1 cellular context compared by ENCODE assay signal in the genomic region with DNA sequence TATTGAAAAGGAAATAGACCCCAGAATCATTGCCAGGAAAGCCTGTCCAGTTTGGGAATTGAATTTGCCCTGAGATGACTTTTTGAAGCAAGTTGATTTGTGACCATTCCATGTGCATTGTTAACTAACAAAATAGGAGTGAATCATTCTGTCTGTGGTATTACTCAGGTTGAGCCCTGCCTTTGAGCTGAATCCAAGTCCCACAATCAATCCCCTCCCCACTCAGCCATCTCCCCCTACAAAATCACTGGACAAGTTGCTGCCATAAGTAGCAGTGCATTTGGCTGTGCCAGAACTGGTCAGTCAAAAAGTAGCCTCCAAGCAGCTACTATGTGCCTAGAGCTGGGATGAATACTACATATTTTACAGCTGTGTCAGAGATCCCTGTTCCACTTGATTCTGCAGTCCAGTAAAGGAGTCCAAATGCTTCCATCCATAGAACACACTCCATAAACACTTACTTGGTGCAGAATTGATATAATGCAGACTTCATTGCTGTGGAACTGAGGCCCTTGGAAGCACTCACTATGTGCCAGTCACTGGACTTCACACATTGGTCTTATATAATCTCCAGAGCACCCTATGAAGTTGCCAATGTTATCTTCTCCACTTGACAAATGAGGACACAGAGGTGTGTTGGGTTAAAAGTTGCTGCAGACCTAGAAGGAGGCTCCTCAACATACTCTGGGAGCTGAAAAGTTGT.
TF ChIP-seq lines count a peak whose summit lies in the region.

No MANE protein-coding gene starts in this region.

TF ChIP-seq in GM23338, 12 proteins besides CTCF, POLR2A, EP300 and RAD21:
- TF ChIP-seq, protein P1, sequence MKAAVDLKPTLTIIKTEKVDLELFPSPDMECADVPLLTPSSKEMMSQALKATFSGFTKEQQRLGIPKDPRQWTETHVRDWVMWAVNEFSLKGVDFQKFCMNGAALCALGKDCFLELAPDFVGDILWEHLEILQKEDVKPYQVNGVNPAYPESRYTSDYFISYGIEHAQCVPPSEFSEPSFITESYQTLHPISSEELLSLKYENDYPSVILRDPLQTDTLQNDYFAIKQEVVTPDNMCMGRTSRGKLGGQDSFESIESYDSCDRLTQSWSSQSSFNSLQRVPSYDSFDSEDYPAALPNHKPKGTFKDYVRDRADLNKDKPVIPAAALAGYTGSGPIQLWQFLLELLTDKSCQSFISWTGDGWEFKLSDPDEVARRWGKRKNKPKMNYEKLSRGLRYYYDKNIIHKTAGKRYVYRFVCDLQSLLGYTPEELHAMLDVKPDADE (IDR thresholded peaks at IDR 0.05): no peak
- no peak for TF ChIP-seq POLR2AphosphoS5 (IDR thresholded peaks at IDR 0.05; ENCODE audit: low read depth)
- TF ChIP-seq CREB1 (CRISPR knock-in tag; IDR thresholded peaks at IDR 0.05; ENCODE audit: low read depth): no peak
- no peak for TF ChIP-seq EZH2 (IDR thresholded peaks at IDR 0.05; ENCODE audit: low read depth, unreplicated experiment)
- TF ChIP-seq JUNB (IDR thresholded peaks at IDR 0.05; ENCODE audit: unreplicated experiment): no peak
- TF ChIP-seq EZH2phosphoT487 (IDR thresholded peaks at IDR 0.05; ENCODE audit: unreplicated experiment): no peak
- TF ChIP-seq, protein P2, sequence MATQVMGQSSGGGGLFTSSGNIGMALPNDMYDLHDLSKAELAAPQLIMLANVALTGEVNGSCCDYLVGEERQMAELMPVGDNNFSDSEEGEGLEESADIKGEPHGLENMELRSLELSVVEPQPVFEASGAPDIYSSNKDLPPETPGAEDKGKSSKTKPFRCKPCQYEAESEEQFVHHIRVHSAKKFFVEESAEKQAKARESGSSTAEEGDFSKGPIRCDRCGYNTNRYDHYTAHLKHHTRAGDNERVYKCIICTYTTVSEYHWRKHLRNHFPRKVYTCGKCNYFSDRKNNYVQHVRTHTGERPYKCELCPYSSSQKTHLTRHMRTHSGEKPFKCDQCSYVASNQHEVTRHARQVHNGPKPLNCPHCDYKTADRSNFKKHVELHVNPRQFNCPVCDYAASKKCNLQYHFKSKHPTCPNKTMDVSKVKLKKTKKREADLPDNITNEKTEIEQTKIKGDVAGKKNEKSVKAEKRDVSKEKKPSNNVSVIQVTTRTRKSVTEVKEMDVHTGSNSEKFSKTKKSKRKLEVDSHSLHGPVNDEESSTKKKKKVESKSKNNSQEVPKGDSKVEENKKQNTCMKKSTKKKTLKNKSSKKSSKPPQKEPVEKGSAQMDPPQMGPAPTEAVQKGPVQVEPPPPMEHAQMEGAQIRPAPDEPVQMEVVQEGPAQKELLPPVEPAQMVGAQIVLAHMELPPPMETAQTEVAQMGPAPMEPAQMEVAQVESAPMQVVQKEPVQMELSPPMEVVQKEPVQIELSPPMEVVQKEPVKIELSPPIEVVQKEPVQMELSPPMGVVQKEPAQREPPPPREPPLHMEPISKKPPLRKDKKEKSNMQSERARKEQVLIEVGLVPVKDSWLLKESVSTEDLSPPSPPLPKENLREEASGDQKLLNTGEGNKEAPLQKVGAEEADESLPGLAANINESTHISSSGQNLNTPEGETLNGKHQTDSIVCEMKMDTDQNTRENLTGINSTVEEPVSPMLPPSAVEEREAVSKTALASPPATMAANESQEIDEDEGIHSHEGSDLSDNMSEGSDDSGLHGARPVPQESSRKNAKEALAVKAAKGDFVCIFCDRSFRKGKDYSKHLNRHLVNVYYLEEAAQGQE (IDR thresholded peaks at IDR 0.05; ENCODE audit: unreplicated experiment): no peak
- TF ChIP-seq NANOG (IDR thresholded peaks at IDR 0.05; ENCODE audit: borderline replicate concordance): no peak
- no peak for TF ChIP-seq ZNF114 (CRISPR knock-in tag; IDR thresholded peaks at IDR 0.05)
- TF ChIP-seq STAT1 (IDR thresholded peaks at IDR 0.05; ENCODE audit: unreplicated experiment): no peak
- TF ChIP-seq, protein P3, sequence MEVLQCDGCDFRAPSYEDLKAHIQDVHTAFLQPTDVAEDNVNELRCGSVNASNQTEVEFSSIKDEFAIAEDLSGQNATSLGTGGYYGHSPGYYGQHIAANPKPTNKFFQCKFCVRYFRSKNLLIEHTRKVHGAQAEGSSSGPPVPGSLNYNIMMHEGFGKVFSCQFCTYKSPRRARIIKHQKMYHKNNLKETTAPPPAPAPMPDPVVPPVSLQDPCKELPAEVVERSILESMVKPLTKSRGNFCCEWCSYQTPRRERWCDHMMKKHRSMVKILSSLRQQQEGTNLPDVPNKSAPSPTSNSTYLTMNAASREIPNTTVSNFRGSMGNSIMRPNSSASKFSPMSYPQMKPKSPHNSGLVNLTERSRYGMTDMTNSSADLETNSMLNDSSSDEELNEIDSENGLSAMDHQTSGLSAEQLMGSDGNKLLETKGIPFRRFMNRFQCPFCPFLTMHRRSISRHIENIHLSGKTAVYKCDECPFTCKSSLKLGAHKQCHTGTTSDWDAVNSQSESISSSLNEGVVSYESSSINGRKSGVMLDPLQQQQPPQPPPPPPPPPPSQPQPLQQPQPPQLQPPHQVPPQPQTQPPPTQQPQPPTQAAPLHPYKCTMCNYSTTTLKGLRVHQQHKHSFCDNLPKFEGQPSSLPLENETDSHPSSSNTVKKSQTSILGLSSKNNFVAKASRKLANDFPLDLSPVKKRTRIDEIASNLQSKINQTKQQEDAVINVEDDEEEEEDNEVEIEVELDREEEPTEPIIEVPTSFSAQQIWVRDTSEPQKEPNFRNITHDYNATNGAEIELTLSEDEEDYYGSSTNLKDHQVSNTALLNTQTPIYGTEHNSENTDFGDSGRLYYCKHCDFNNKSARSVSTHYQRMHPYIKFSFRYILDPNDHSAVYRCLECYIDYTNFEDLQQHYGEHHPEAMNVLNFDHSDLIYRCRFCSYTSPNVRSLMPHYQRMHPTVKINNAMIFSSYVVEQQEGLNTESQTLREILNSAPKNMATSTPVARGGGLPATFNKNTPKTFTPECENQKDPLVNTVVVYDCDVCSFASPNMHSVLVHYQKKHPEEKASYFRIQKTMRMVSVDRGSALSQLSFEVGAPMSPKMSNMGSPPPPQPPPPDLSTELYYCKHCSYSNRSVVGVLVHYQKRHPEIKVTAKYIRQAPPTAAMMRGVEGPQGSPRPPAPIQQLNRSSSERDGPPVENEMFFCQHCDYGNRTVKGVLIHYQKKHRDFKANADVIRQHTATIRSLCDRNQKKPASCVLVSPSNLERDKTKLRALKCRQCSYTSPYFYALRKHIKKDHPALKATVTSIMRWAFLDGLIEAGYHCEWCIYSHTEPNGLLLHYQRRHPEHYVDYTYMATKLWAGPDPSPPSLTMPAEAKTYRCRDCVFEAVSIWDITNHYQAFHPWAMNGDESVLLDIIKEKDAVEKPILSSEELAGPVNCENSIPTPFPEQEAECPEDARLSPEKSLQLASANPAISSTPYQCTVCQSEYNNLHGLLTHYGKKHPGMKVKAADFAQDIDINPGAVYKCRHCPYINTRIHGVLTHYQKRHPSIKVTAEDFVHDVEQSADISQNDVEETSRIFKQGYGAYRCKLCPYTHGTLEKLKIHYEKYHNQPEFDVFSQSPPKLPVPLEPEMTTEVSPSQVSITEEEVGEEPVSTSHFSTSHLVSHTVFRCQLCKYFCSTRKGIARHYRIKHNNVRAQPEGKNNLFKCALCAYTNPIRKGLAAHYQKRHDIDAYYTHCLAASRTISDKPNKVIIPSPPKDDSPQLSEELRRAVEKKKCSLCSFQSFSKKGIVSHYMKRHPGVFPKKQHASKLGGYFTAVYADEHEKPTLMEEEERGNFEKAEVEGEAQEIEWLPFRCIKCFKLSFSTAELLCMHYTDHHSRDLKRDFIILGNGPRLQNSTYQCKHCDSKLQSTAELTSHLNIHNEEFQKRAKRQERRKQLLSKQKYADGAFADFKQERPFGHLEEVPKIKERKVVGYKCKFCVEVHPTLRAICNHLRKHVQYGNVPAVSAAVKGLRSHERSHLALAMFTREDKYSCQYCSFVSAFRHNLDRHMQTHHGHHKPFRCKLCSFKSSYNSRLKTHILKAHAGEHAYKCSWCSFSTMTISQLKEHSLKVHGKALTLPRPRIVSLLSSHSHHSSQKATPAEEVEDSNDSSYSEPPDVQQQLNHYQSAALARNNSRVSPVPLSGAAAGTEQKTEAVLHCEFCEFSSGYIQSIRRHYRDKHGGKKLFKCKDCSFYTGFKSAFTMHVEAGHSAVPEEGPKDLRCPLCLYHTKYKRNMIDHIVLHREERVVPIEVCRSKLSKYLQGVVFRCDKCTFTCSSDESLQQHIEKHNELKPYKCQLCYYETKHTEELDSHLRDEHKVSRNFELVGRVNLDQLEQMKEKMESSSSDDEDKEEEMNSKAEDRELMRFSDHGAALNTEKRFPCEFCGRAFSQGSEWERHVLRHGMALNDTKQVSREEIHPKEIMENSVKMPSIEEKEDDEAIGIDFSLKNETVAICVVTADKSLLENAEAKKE (CRISPR knock-in tag; IDR thresholded peaks at IDR 0.05): no peak
- TF ChIP-seq ZNF331 (CRISPR knock-in tag; IDR thresholded peaks at IDR 0.05; ENCODE audit: low read depth): no peak
